18 cellular contexts compared by ENCODE assay signal in genomic region chr1:92843429-92844352, GRCh38. TPM values are rescaled to one million over a fixed set of nuclear protein-coding genes. Genes with fewer than 3 reads are reported as not detected.
A peak's percentile ranks its signal among the peaks of the same experiment; 100 is the strongest.
DNase-seq lines count a peak whose midpoint lies in the region; ATAC-seq and TF ChIP-seq lines count a peak whose summit lies in the region.
"Had no signal": no experiment of that assay in that cellular context is flagged by ENCODE, and none has a peak within 500 bp of the region (broad histone marks: within the 10 kb centered on the region; RNA-seq: fewer than 3 reads in every experiment).

No MANE protein-coding gene starts in this region.

- peak overlapping the region in 5 of 7 donors; percentile 7 to 57 (median 25) for H3K27ac Mint-ChIP-seq in CD4-positive, alpha-beta memory T cell
- H3K27ac Mint-ChIP-seq: nephron had no signal

- DNase-seq in NCI-H82 (lab: John Stamatoyannopoulos, UW) (peak; percentile 48), NCI-H82 treated with DMSO at 0.1 percent for 48 hours (lab: John Stamatoyannopoulos, UW; ENCODE audit: unreplicated experiment) (no peak), left lobe of liver (ENCODE audit: low spot score) (no peak), HCEC 1CT (no peak), HT-29 (ENCODE audit: low spot score) (no peak)
- DNase-seq in CD4-positive, alpha-beta memory T cell: no peak
- DNase-seq: GM23248; lower lobe of right lung; NCI-H1930; psoas muscle; SK-N-SH; stimulated activated naive CD4-positive, alpha-beta T cell treated with Interleukin-2 at 50 U/mL for 16 hours had no signal

- H3K36me3 ChIP-seq in CD4-positive, alpha-beta memory T cell (ENCODE audit: insufficient read depth, low read length): peaks cover 51% of the 10 kb centered on the region

- H3K4me1 Mint-ChIP-seq in CD4-positive, alpha-beta memory T cell: peaks cover 12 to 25% (median 15%) of the 10 kb centered on the region in 4 donors
- H3K4me1 Mint-ChIP-seq: CD14-positive monocyte had no signal

- H3K27ac ChIP-seq in CD4-positive, alpha-beta memory T cell (ENCODE audit: low read depth, low read length): no peak overlapping the region
- H3K27ac ChIP-seq: ascending aorta, coronary artery, GM23248, lower lobe of right lung, psoas muscle had no signal

- CTCF ChIA-PET in CD4-positive, alpha-beta memory T cell (lab: Charles Lee; ENCODE audit: partially characterized antibody): interaction anchor here (1.3 kb wide), 1 partner anchor 95 kb away, joined by 3 read pairs; no protein-coding TSS in a partner anchor

- H3K4me3 ChIP-seq in CD4-positive, alpha-beta memory T cell (ENCODE audit: low read length in 2 of 2): no peak overlapping the region
- H3K4me3 ChIP-seq: ascending aorta, coronary artery, GM23248, lower lobe of right lung, psoas muscle had no signal

- ATAC-seq in left lobe of liver: peak; percentile 31
- ATAC-seq in HG02970 (IDR thresholded peaks at IDR 0.05; ENCODE audit: low FRiP score, unreplicated experiment): no peak

- POLR2A ChIA-PET in CD4-positive, alpha-beta memory T cell (lab: Charles Lee; ENCODE audit: partially characterized antibody): interaction anchor here (1.0 kb wide), 1 partner anchor 12 kb away, joined by 6 read pairs; the partner anchor contains the start of gene RPL5

- H3K4me3 Mint-ChIP-seq in CD4-positive, alpha-beta memory T cell: no peak overlapping the region
- H3K4me3 Mint-ChIP-seq: CD14-positive monocyte, nephron had no signal

- H3K36me3 Mint-ChIP-seq in CD4-positive, alpha-beta memory T cell: peaks cover 39 to 68% of the 10 kb centered on the region in 2 donors

- no peaks in the 10 kb centered on the region for H3K9me3 Mint-ChIP-seq in CD4-positive, alpha-beta memory T cell
- H3K9me3 Mint-ChIP-seq: nephron had no signal

- H3K9me3 ChIP-seq in CD4-positive, alpha-beta memory T cell (ENCODE audit: control insufficient read depth in 1 of 2, low read length in 2 of 2): no peaks in the 10 kb centered on the region
- H3K9me3 ChIP-seq: ascending aorta, lower lobe of right lung, psoas muscle, SK-N-SH had no signal

- H3K4me1 ChIP-seq in CD4-positive, alpha-beta memory T cell (ENCODE audit: insufficient read depth, low read length): peaks cover 17% of the 10 kb centered on the region
- H3K4me1 ChIP-seq: ascending aorta had no signal

- H3K27me3 Mint-ChIP-seq in CD4-positive, alpha-beta memory T cell: no peaks in the 10 kb centered on the region

- H3K27me3 ChIP-seq in CD4-positive, alpha-beta memory T cell (ENCODE audit: insufficient read depth, low read length): no peaks in the 10 kb centered on the region
- H3K27me3 ChIP-seq: ascending aorta had no signal

- intact Hi-C loops in CD4-positive, alpha-beta memory T cell (cut with micrococcal nuclease): no loop called here

TF ChIP-seq in PFSK-1, 5 proteins besides CTCF, POLR2A, EP300 and RAD21:
- TF ChIP-seq SIN3A (IDR thresholded peaks at IDR 0.05; ENCODE audit: borderline replicate concordance, insufficient read depth, low read length) (no peak), POLR2AphosphoS5 (IDR thresholded peaks at IDR 0.05; ENCODE audit: low read depth, low read length) (peak; percentile 67)

RNA-seq across cellular contexts. Expression of gene RPL5, which starts 11.9 kb away (rescaled TPM):
- 1,000 to 10,000 TPM; 1,501 to 1,588 TPM for total RNA-seq in CD4-positive, alpha-beta memory T cell
- polyA plus RNA-seq in CD4-positive, alpha-beta memory T cell: 1,000 to 10,000 TPM; 1,927 to 2,646 TPM
- 1,398 TPM for polyA plus RNA-seq in PFSK-1 (2012; ENCODE audit: insufficient read length, low read depth)
- total RNA-seq in left lobe of liver: 252 TPM
- total RNA-seq in HT-29 (2014; rRNA removed; shearing (Covaris generic)): 1,169 and 1,308 TPM in 2 replicates

RNA-seq across cellular contexts. Expression of gene EVI5, which starts 58.8 kb away (rescaled TPM):
- total RNA-seq in CD4-positive, alpha-beta memory T cell: 1 to 10 TPM in 1 of 2 experiments, under 1 TPM in 1; 0.93 to 1.7 TPM
- polyA plus RNA-seq in CD4-positive, alpha-beta memory T cell: under 1 TPM; 0.16 to 0.21 TPM
- polyA plus RNA-seq in PFSK-1 (2012; ENCODE audit: insufficient read length, low read depth): 6.0 TPM
- 29.2 TPM for total RNA-seq in left lobe of liver
- 17.1 and 19.5 TPM in 2 replicates for total RNA-seq in HT-29 (2014; rRNA removed; shearing (Covaris generic))
